ENCODE assay signal across 1 cellular context in the genomic region with DNA sequence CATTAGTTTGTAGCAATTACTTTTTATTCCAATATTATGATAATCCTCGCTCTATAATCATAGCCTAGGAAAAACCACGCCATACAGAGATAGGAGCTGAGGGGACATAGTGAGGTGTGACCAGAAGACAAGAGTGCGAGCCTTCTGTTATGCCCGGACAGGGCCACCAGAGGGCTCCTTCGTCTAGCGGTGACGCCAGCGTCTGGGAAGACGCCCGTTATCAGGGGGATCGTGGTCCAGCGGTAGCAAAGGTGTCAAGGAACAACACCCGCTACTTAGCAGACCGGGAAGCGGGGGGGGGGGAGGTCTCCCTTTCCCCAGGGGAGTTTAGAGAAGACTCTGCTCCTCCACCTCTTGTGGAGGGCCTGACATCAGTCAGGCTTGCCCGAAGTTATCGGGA.
A peak's percentile ranks its signal among the peaks of the same experiment; 100 is the strongest.
TF ChIP-seq lines count a peak whose summit lies in the region.

No MANE protein-coding gene starts in this region.

TF ChIP-seq in IMR-90, 13 proteins besides CTCF, POLR2A, EP300 and RAD21:
- TF ChIP-seq SMC3 (IDR thresholded peaks at IDR 0.05; ENCODE audit: low read depth, low read length): peak; percentile 19; the same call in 1 of the 2 replicates
